ENCODE assay signal across 7 cellular contexts in genomic region chr12:5778823-5779222, GRCh38.
"Had no signal": no experiment of that assay in that cellular context is flagged by ENCODE, and none has a peak within 500 bp of the region (broad histone marks: within the 10 kb centered on the region; RNA-seq: fewer than 3 reads in every experiment).

No MANE protein-coding gene starts in this region.

- FAIRE-seq: HepG2, HTR-8/SVneo, K562 had no signal

- H3K4me1 Mint-ChIP-seq: IgD-negative memory B cell had no signal

- H3K4me3 Mint-ChIP-seq: IgD-negative memory B cell had no signal

- ATAC-seq: HepG2, K562 had no signal

- H3K4me3 ChIP-seq: K562 had no signal

- H3K27ac ChIP-seq: HL-60 had no signal

- H3K27ac Mint-ChIP-seq: IgD-negative memory B cell had no signal

- DNase-seq: IMR-90, KBM-7 had no signal
